Comparison of ENCODE assay signal across 8 cellular contexts in the genomic region with DNA sequence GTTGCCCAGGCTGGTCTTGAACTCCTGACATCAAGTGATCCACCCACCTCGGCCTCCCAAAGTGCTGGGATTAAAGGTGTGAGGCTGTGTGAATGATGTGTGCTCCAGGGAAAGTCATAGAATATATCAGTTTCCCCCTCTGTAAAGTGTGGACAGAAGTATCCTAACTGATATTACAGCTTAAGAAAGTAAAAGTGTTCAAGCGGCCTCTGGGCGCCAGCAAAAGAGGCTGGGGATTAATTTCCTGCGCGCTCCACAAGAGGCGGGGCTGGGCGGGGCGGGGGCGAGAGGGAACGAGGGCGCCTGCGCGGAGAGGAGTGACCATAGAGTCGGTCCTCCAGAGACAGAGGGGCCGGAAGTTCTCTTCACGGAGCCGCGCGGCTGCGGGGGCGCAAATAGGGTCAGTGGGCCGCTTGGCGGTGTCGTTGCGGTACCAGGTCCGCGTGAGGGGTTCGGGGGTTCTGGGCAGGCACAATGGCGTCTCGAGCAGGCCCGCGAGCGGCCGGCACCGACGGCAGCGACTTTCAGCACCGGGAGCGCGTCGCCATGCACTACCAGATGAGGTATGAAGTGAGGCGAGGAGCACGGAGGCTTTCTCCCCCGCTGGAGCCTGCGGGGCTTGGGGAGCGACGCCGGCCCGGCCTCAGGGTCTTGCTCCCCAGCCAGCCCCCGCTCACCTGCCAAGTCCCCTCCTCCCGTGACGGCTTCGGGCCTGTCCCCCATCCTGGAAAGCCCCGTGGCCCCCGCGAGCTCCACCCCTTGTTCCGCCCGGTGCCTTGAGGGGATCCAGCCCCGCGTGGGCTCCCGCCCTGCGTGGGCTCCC. TPM values are rescaled to one million over a fixed set of nuclear protein-coding genes. Genes with fewer than 3 reads are reported as not detected.
A peak's percentile ranks its signal among the peaks of the same experiment; 100 is the strongest.
DNase-seq lines count a peak whose midpoint lies in the region; ATAC-seq and TF ChIP-seq lines count a peak whose summit lies in the region.

TSS of gene JAGN1 (plus strand) at position 362 of the 823 bp plus-strand sequence. CDS start at position 475, 113 bp downstream.

- peak within 1 kb of the TSS; percentile 99 for H3K27ac Mint-ChIP-seq in activated T-helper 2 cell treated with anti-CD3 and anti-CD28 coated beads, Interferon-gamma antibody, Interleukin-2, Interleukin-4, amounts not matched to agents 10 μg/mL and 5 μg/mL and 100 μg/mL, durations not matched to agents 14 hours and 24 hours and 36 hours
- peak within 1 kb of the TSS; percentile 98 to 100 for H3K27ac Mint-ChIP-seq in natural killer cell
- H3K27ac Mint-ChIP-seq in stimulated activated naive B cell treated with anti-CD40 and anti-IgM and Interleukin-4, amounts not matched to agents 10 μg/mL and 1 μg/mL and 100 μg/mL, for 72 hours = peak within 1 kb of the TSS; percentile 100

- intact Hi-C loops in activated T-helper 2 cell treated with anti-CD3 and anti-CD28 coated beads, Interferon-gamma antibody, Interleukin-2, Interleukin-4, amounts not matched to agents 10 μg/mL and 5 μg/mL and 100 μg/mL, durations not matched to agents 14 hours and 24 hours and 36 hours (cut with micrococcal nuclease) = loop anchor here (1.0 to 5.0 kb wide), 7 partner anchors 13 to 547 kb away; partner anchors contain the start of genes BRPF1, CRELD1, RPUSD3 and SETD5
- intact Hi-C loops in natural killer cell (cut with micrococcal nuclease) = loop anchor here (2.0 to 5.0 kb wide), 2 partner anchors 42 to 48 kb away; partner anchors contain the start of genes CRELD1 and RPUSD3

- TF ChIP-seq POLR2A in Raji (IDR thresholded peaks at IDR 0.05; ENCODE audit: insufficient read depth, low read depth, low read length) = peak; percentile 90

- H3K4me1 Mint-ChIP-seq in activated T-helper 2 cell treated with anti-CD3 and anti-CD28 coated beads, Interferon-gamma antibody, Interleukin-2, Interleukin-4, amounts not matched to agents 10 μg/mL and 5 μg/mL and 100 μg/mL, durations not matched to agents 14 hours and 24 hours and 36 hours (ENCODE audit: low read depth) = peaks cover 31% of the 10 kb centered on the region
- peaks cover 37 to 50% of the 10 kb centered on the region in 2 donors for H3K4me1 Mint-ChIP-seq in natural killer cell
- peaks cover 32 to 40% of the 10 kb centered on the region in 2 donors for H3K4me1 Mint-ChIP-seq in stimulated activated naive B cell treated with anti-CD40 and anti-IgM and Interleukin-4, amounts not matched to agents 10 μg/mL and 1 μg/mL and 100 μg/mL, for 72 hours

- no peak for TF ChIP-seq CTCF in natural killer cell (IDR thresholded peaks at IDR 0.05)

- no peaks in the 10 kb centered on the region for H3K9me3 Mint-ChIP-seq in activated T-helper 2 cell treated with anti-CD3 and anti-CD28 coated beads, Interferon-gamma antibody, Interleukin-2, Interleukin-4, amounts not matched to agents 10 μg/mL and 5 μg/mL and 100 μg/mL, durations not matched to agents 14 hours and 24 hours and 36 hours
- H3K9me3 Mint-ChIP-seq in natural killer cell = no peaks in the 10 kb centered on the region
- peaks cover 5 to 7% of the 10 kb centered on the region in 2 donors for H3K9me3 Mint-ChIP-seq in stimulated activated naive B cell treated with anti-CD40 and anti-IgM and Interleukin-4, amounts not matched to agents 10 μg/mL and 1 μg/mL and 100 μg/mL, for 72 hours

- ATAC-seq in GM21723 (IDR thresholded peaks at IDR 0.05; ENCODE audit: unreplicated experiment) = peak; percentile 79
- ATAC-seq in natural killer cell = peak; percentile 90 to 94 (median 93)
- peak; percentile 85 to 87 for ATAC-seq in stimulated activated naive B cell treated with anti-CD40 and anti-IgM and Interleukin-4, amounts not matched to agents 10 μg/mL and 1 μg/mL and 100 μg/mL, for 72 hours (replicated peaks)

- no peaks in the 10 kb centered on the region for H3K27me3 Mint-ChIP-seq in activated T-helper 2 cell treated with anti-CD3 and anti-CD28 coated beads, Interferon-gamma antibody, Interleukin-2, Interleukin-4, amounts not matched to agents 10 μg/mL and 5 μg/mL and 100 μg/mL, durations not matched to agents 14 hours and 24 hours and 36 hours (ENCODE audit: low read depth)
- no peaks in the 10 kb centered on the region for H3K27me3 Mint-ChIP-seq in natural killer cell (ENCODE audit: low read depth in 2 of 2)
- H3K27me3 Mint-ChIP-seq in stimulated activated naive B cell treated with anti-CD40 and anti-IgM and Interleukin-4, amounts not matched to agents 10 μg/mL and 1 μg/mL and 100 μg/mL, for 72 hours = no peaks in the 10 kb centered on the region

- peak; percentile 46 for DNase-seq in DMS79 treated with DMSO at 0.1 percent for 48 hours (lab: John Stamatoyannopoulos, UW)
- peak; percentile 82 for DNase-seq in KG1 (lab: John Stamatoyannopoulos, UW)
- DNase-seq in activated T-helper 2 cell treated with anti-CD3 and anti-CD28 coated beads, Interferon-gamma antibody, Interleukin-2, Interleukin-4, amounts not matched to agents 10 μg/mL and 5 μg/mL and 100 μg/mL, durations not matched to agents 14 hours and 24 hours and 36 hours (ENCODE audit: low spot score) = peak; percentile 83
- DNase-seq in fibroblast of peridontal ligament (ENCODE audit: extremely low read depth) = peak; percentile 87
- peak; percentile 90 for DNase-seq in natural killer cell
- DNase-seq in stimulated activated naive B cell treated with anti-CD40 and anti-IgM and Interleukin-4, amounts not matched to agents 10 μg/mL and 1 μg/mL and 100 μg/mL, for 72 hours = peak; percentile 84

- peaks cover 39% of the 10 kb centered on the region for H3K36me3 Mint-ChIP-seq in activated T-helper 2 cell treated with anti-CD3 and anti-CD28 coated beads, Interferon-gamma antibody, Interleukin-2, Interleukin-4, amounts not matched to agents 10 μg/mL and 5 μg/mL and 100 μg/mL, durations not matched to agents 14 hours and 24 hours and 36 hours (ENCODE audit: low read depth)
- peaks cover 6% of the 10 kb centered on the region for H3K36me3 Mint-ChIP-seq in natural killer cell
- peaks cover 30 to 34% of the 10 kb centered on the region in 2 donors for H3K36me3 Mint-ChIP-seq in stimulated activated naive B cell treated with anti-CD40 and anti-IgM and Interleukin-4, amounts not matched to agents 10 μg/mL and 1 μg/mL and 100 μg/mL, for 72 hours

- H3K4me3 Mint-ChIP-seq in activated T-helper 2 cell treated with anti-CD3 and anti-CD28 coated beads, Interferon-gamma antibody, Interleukin-2, Interleukin-4, amounts not matched to agents 10 μg/mL and 5 μg/mL and 100 μg/mL, durations not matched to agents 14 hours and 24 hours and 36 hours (ENCODE audit: low read depth) = peak within 1 kb of the TSS; percentile 97
- peak within 1 kb of the TSS; percentile 99 for H3K4me3 Mint-ChIP-seq in natural killer cell
- peak within 1 kb of the TSS; percentile 98 to 99 for H3K4me3 Mint-ChIP-seq in stimulated activated naive B cell treated with anti-CD40 and anti-IgM and Interleukin-4, amounts not matched to agents 10 μg/mL and 1 μg/mL and 100 μg/mL, for 72 hours

RNA-seq across cellular contexts. Expression of gene JAGN1, which starts in this region (rescaled TPM):
- total RNA-seq in activated T-helper 2 cell treated with anti-CD3 and anti-CD28 coated beads, Interferon-gamma antibody, Interleukin-2, Interleukin-4, amounts not matched to agents 10 μg/mL and 5 μg/mL and 100 μg/mL, durations not matched to agents 14 hours and 24 hours and 36 hours = 31.7 and 33.3 TPM in 2 replicates
- total RNA-seq in natural killer cell = 10 to 100 TPM; 15.4 to 16.6 (median 15.5) TPM

Comparison
In these comparisons a context has a peak if more than half of its experiments do, and no peak if none do; other contexts are left out.
1. Peak in every context shown above with its lines: DNase-seq and ATAC-seq.